8 cellular contexts compared by ENCODE assay signal in the genomic region with DNA sequence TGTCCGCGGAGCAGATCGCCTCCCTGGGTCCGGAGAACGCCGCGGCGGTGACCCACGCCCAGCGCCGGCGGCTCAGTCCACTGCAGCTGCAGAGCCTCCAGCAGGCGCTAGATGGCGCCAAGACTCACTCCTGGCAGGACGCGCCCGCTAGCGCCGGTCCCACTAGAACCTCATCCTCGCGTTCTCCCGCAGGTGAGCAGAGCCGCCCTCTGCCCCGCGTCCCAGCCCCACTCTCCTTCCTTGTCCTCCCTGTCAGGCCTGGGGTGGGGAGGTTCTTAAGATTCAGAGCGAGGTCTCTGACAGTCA.
DNase-seq lines count a peak whose midpoint lies in the region; ATAC-seq, FAIRE-seq and TF ChIP-seq lines count a peak whose summit lies in the region.
"Not testable (repeated sequence)": the region's sequence is repeated elsewhere in the genome, so short reads cannot be mapped to it uniquely, and the experiment has no call there.

No MANE protein-coding gene starts in this region.

- not testable (repeated sequence) for H3K4me1 Mint-ChIP-seq in T-helper 17 cell; central memory CD8-positive, alpha-beta T cell; stimulated activated effector memory CD8-positive, alpha-beta T cell treated with anti-CD3 and anti-CD28 coated beads, Interleukin-12 subunit alpha, Interleukin-12 subunit beta, amount 100 ng/mL, for 72 hours

- not testable (repeated sequence) for H3K27me3 ChIP-seq in left lung

- TF ChIP-seq POLR2A in GM12891 (IDR thresholded peaks at IDR 0.05; ENCODE audit: low read depth, low read length), result not testable (repeated sequence)

- H3K36me3 ChIP-seq in left lung, result not testable (repeated sequence)

- not testable (repeated sequence) for H3K27ac ChIP-seq in left lung

- not testable (repeated sequence) for H3K36me3 Mint-ChIP-seq in T-helper 17 cell (ENCODE audit: low read depth); central memory CD8-positive, alpha-beta T cell (ENCODE audit: insufficient read depth); stimulated activated effector memory CD8-positive, alpha-beta T cell treated with anti-CD3 and anti-CD28 coated beads, Interleukin-12 subunit alpha, Interleukin-12 subunit beta, amount 100 ng/mL, for 72 hours

- H3K4me3 Mint-ChIP-seq in T-helper 17 cell; central memory CD8-positive, alpha-beta T cell; stimulated activated effector memory CD8-positive, alpha-beta T cell treated with anti-CD3 and anti-CD28 coated beads, Interleukin-12 subunit alpha, Interleukin-12 subunit beta, amount 100 ng/mL, for 72 hours: not testable (repeated sequence)

- not testable (repeated sequence) for H3K9me3 Mint-ChIP-seq in central memory CD8-positive, alpha-beta T cell; stimulated activated effector memory CD8-positive, alpha-beta T cell treated with anti-CD3 and anti-CD28 coated beads, Interleukin-12 subunit alpha, Interleukin-12 subunit beta, amount 100 ng/mL, for 72 hours

- intact Hi-C loops in left lung (cut with DNase I), result not testable (repeated sequence)

- not testable (repeated sequence) for TF ChIP-seq CTCF in left lung (IDR thresholded peaks at IDR 0.05)

- peaks cover 19% of the 10 kb centered on the region for H3K27me3 Mint-ChIP-seq in T-helper 17 cell
- peaks cover 26% of the 10 kb centered on the region for H3K27me3 Mint-ChIP-seq in central memory CD8-positive, alpha-beta T cell

- peak; percentile 92 for FAIRE-seq in GM12891 (lab: Jason Lieb, UNC)

- H3K4me3 ChIP-seq in left lung, result not testable (repeated sequence)

- H3K27ac Mint-ChIP-seq in T-helper 17 cell; central memory CD8-positive, alpha-beta T cell (ENCODE audit: low read depth); stimulated activated effector memory CD8-positive, alpha-beta T cell treated with anti-CD3 and anti-CD28 coated beads, Interleukin-12 subunit alpha, Interleukin-12 subunit beta, amount 100 ng/mL, for 72 hours: not testable (repeated sequence)

- not testable (repeated sequence) for H3K9me3 ChIP-seq in T-helper 17 cell (ENCODE audit: control insufficient read depth, low read length, poor library complexity, severe bottlenecking); left lung

- DNase-seq in GM12891 (ENCODE audit: insufficient read length, low spot score); T-helper 17 cell; central memory CD8-positive, alpha-beta T cell (ENCODE audit: low spot score in 2 of 2); left lung; stimulated activated effector memory CD8-positive, alpha-beta T cell treated with anti-CD3 and anti-CD28 coated beads, Interleukin-12 subunit alpha, Interleukin-12 subunit beta, amount 100 ng/mL, for 72 hours (ENCODE audit: low spot score in 2 of 2): not testable (repeated sequence)

- H3K4me1 ChIP-seq in left lung, result not testable (repeated sequence)

- ATAC-seq in GM19372 (IDR thresholded peaks at IDR 0.05; ENCODE audit: low read depth, unreplicated experiment) (peak; percentile 82), HG02642 (IDR thresholded peaks at IDR 0.05; ENCODE audit: poor library complexity, unreplicated experiment) (peak; percentile 85), HG03139 (IDR thresholded peaks at IDR 0.05; ENCODE audit: unreplicated experiment) (peak; percentile 78), T-helper 17 cell (peak; percentile 97), left lung (peak; percentile 100)
- peak; percentile 90 for ATAC-seq in central memory CD8-positive, alpha-beta T cell (replicated peaks; ENCODE audit: extremely low read depth, poor library complexity, severe bottlenecking)
- peak; percentile 83 for ATAC-seq in stimulated activated effector memory CD8-positive, alpha-beta T cell treated with anti-CD3 and anti-CD28 coated beads, Interleukin-12 subunit alpha, Interleukin-12 subunit beta, amount 100 ng/mL, for 72 hours
